18 cellular contexts compared by ENCODE assay signal in genomic region chr2:8569332-8569930, GRCh38.
"Had no signal": no experiment of that assay in that cellular context is flagged by ENCODE, and none has a peak within 500 bp of the region (broad histone marks: within the 10 kb centered on the region; RNA-seq: fewer than 3 reads in every experiment).

No MANE protein-coding gene starts in this region.

- H3K36me3 ChIP-seq: gastrocnemius medialis, heart left ventricle, right atrium auricular region, upper lobe of left lung, WERI-Rb-1 had no signal

- H3K4me1 ChIP-seq: gastrocnemius medialis had no signal

- H3K27ac ChIP-seq: gastrocnemius medialis, heart left ventricle, right atrium auricular region, upper lobe of left lung, WERI-Rb-1 had no signal

- H3K4me3 ChIP-seq: gastrocnemius medialis, heart left ventricle, right atrium auricular region, upper lobe of left lung had no signal

- ATAC-seq: gastrocnemius medialis, heart left ventricle, left colon, T-helper 17 cell had no signal

- FAIRE-seq: small intestine had no signal

- DNase-seq: activated CD4-positive, alpha-beta T cell treated with anti-CD3 and anti-CD28 coated beads for 48 hours; activated CD8-positive, alpha-beta memory T cell treated with anti-CD3 and anti-CD28 coated beads for 24 hours; activated naive CD4-positive, alpha-beta T cell; activated naive CD8-positive, alpha-beta T cell treated with anti-CD3 and anti-CD28 coated beads, Interleukin-2, amount 10 ng/mL, durations not matched to agents 7 days and 5 days; anterior cingulate cortex; erythroblast; gastrocnemius medialis; heart left ventricle; left colon; naive B cell; nucleus accumbens; small intestine; stimulated activated CD4-positive, alpha-beta T cell treated with anti-CD3 and anti-CD28 coated beads, Interleukin-4, amount 100 ng/mL, for 24 hours; stimulated activated naive CD4-positive, alpha-beta T cell treated with Interleukin-2 at 50 U/mL for 16 hours; T-helper 17 cell; upper lobe of left lung; WERI-Rb-1 had no signal

- H3K9me3 ChIP-seq: gastrocnemius medialis, heart left ventricle, right atrium auricular region, upper lobe of left lung had no signal

- H3K27me3 ChIP-seq: gastrocnemius medialis, heart left ventricle, right atrium auricular region, upper lobe of left lung had no signal
